ENCODE assay signal across 1 cellular context in genomic region chr1:2314803-2315710, GRCh38.
TF ChIP-seq lines count a peak whose summit lies in the region.

No MANE protein-coding gene starts in this region.

TF ChIP-seq in GM12878, 131 proteins besides CTCF, POLR2A, EP300 and RAD21 (continued from another document):
- no peak for TF ChIP-seq USF1 (IDR thresholded peaks at IDR 0.05; ENCODE audit: borderline replicate concordance, extremely low read length, insufficient read depth, low read depth, low read length)
- peak; percentile 23; the same call in 1 of the 2 replicates for TF ChIP-seq IKZF1 (conservative IDR thresholded peaks at IDR 0.05)
- TF ChIP-seq GATAD2B (conservative IDR thresholded peaks at IDR 0.05; ENCODE audit: low read depth), result peak; percentile 61; the same call in 1 of the 2 replicates
- no peak for TF ChIP-seq ZBTB4 (CRISPR knock-in tag; IDR thresholded peaks at IDR 0.05)
- no peak for TF ChIP-seq TARDBP (IDR thresholded peaks at IDR 0.05; ENCODE audit: borderline replicate concordance)
- TF ChIP-seq JUNB (IDR thresholded peaks at IDR 0.05), result no peak
